In the genomic region with DNA sequence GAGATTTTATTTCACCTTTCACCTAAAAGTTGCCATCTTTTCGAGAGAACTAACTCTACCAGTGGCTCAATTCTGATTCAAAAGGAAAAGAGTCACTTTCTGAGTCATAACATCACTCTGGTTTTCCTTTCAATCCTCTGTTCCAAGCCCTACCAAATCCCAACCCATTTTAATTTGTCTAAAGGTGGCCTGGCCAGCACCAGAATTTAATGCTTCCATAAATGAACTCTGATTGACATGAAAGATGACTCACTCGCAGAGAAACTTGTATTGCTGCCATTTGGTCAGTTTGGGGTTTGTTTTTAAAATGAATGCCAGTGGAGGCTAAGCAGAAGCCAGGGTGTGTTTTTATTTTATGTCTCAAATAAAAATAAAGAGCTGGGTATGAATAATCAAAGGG, we compare ENCODE assay signal across 1 cellular context.
TF ChIP-seq lines count a peak whose summit lies in the region.

No MANE protein-coding gene starts in this region.

TF ChIP-seq in H1, 55 proteins besides CTCF, POLR2A, EP300 and RAD21 (continued from another document):
- TF ChIP-seq CHD7 (IDR thresholded peaks at IDR 0.05; ENCODE audit: insufficient replicate concordance, low read length), result no peak
- no peak for TF ChIP-seq SIRT6 (IDR thresholded peaks at IDR 0.05; ENCODE audit: low read length)
- no peak for TF ChIP-seq HDAC2 (IDR thresholded peaks at IDR 0.05; ENCODE audit: borderline replicate concordance in 1 of 2, low read depth in 2 of 2, low read length in 2 of 2)
- TF ChIP-seq SP1 (IDR thresholded peaks at IDR 0.05; ENCODE audit: low read depth, low read length), result no peak
- TF ChIP-seq SIN3A (conservative IDR thresholded peaks at IDR 0.05 in 1 of 2, IDR thresholded peaks at IDR 0.05 in 1 of 2; ENCODE audit: low read depth in 1 of 2, low read length in 2 of 2), result no peak
- no peak for TF ChIP-seq GABPA (IDR thresholded peaks at IDR 0.05; ENCODE audit: borderline replicate concordance, insufficient read depth, low read length)
- TF ChIP-seq, protein P1, sequence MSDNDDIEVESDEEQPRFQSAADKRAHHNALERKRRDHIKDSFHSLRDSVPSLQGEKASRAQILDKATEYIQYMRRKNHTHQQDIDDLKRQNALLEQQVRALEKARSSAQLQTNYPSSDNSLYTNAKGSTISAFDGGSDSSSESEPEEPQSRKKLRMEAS (IDR thresholded peaks at IDR 0.05), result no peak
- no peak for TF ChIP-seq TAF7 (optimal IDR thresholded peaks at IDR 0.05; ENCODE audit: borderline replicate concordance, low read depth, low read length)
- no peak for TF ChIP-seq SP4 (IDR thresholded peaks at IDR 0.05; ENCODE audit: low read length)
- TF ChIP-seq RFX5 (IDR thresholded peaks at IDR 0.05; ENCODE audit: borderline replicate concordance, low read depth, low read length), result no peak
- TF ChIP-seq FOSL1 (IDR thresholded peaks at IDR 0.05; ENCODE audit: insufficient read depth, low read depth, low read length), result no peak
- no peak for TF ChIP-seq MAFK (IDR thresholded peaks at IDR 0.05; ENCODE audit: low read depth, low read length)
- TF ChIP-seq JUN (IDR thresholded peaks at IDR 0.05; ENCODE audit: low read depth, low read length), result no peak
- no peak for TF ChIP-seq CBX8 (IDR thresholded peaks at IDR 0.05; ENCODE audit: borderline replicate concordance, low read depth, low read length)
- no peak for TF ChIP-seq CHD2 (IDR thresholded peaks at IDR 0.05; ENCODE audit: low read length)
- TF ChIP-seq NANOG (IDR thresholded peaks at IDR 0.05; ENCODE audit: insufficient read depth, low read depth, low read length, poor library complexity, severe bottlenecking), result no peak
- no peak for TF ChIP-seq SRF (IDR thresholded peaks at IDR 0.05; ENCODE audit: low read depth, low read length)
